7 cellular contexts compared by ENCODE assay signal in genomic region chr3:52502001-52502400, GRCh38. TPM values are rescaled to one million over a fixed set of nuclear protein-coding genes. Genes with fewer than 3 reads are reported as not detected.
"Had no signal": no experiment of that assay in that cellular context is flagged by ENCODE, and none has a peak within 500 bp of the region (broad histone marks: within the 10 kb centered on the region; RNA-seq: fewer than 3 reads in every experiment).

No MANE protein-coding gene starts in this region.

- H3K4me3 ChIP-seq: GM23338, HAP-1 had no signal

- H2AFZ ChIP-seq: GM23338 had no signal

- H3K27ac ChIP-seq: HL-60, KMS-11 had no signal

- H3K9me3 ChIP-seq: HAP-1 had no signal

- H3K27ac Mint-ChIP-seq: GM23338 had no signal

- H3K9ac ChIP-seq: KMS-11 had no signal

- H3K36me3 ChIP-seq: HAP-1 had no signal

- H3K4me1 ChIP-seq: HAP-1 had no signal

- DNase-seq: KBM-7 had no signal

- H3K9me3 Mint-ChIP-seq: GM23338, IgD-negative memory B cell had no signal

- H3K4me2 ChIP-seq: GM23338, KMS-11 had no signal

- H3K4me3 Mint-ChIP-seq: GM23338, IgD-negative memory B cell had no signal

RNA-seq across cellular contexts. Expression of gene STAB1, which starts 6.9 kb away (rescaled TPM):
- total RNA-seq: HT1080 had no signal
- polyA plus RNA-seq: IgD-negative memory B cell had no signal

RNA-seq across cellular contexts. Expression of gene TNNC1, which starts 48.2 kb away (rescaled TPM):
- total RNA-seq: HT1080 had no signal
- polyA plus RNA-seq: IgD-negative memory B cell had no signal
